Comparison of ENCODE assay signal across 15 cellular contexts in genomic region chr4:184306949-184307348, GRCh38.
DNase-seq lines count a peak whose midpoint lies in the region; ATAC-seq and TF ChIP-seq lines count a peak whose summit lies in the region.
"Had no signal": no experiment of that assay in that cellular context is flagged by ENCODE, and none has a peak within 500 bp of the region (broad histone marks: within the 10 kb centered on the region; RNA-seq: fewer than 3 reads in every experiment).

No MANE protein-coding gene starts in this region.

- TF ChIP-seq CTCF in OCI-LY1 (IDR thresholded peaks at IDR 0.05; ENCODE audit: low read length), result no peak
- no peak for TF ChIP-seq CTCF in choroid plexus epithelial cell (conservative IDR thresholded peaks at IDR 0.05; ENCODE audit: low read depth, low read length)
- no peak for TF ChIP-seq CTCF in vagina (IDR thresholded peaks at IDR 0.05)
- TF ChIP-seq CTCF in SK-N-SH (IDR thresholded peaks at IDR 0.05), result no peak

- intact Hi-C loops in vagina (cut with DNase I), result no loop called here

- WGBS in SK-N-SH (ENCODE audit: low lambda C conversion rate), result 78% methylated on average over 3 of the region's 3 CpGs

- H3K4me3 ChIP-seq in OCI-LY1 (ENCODE audit: low read depth, low read length, poor library complexity, severe bottlenecking), result no peak overlapping the region
- H3K4me3 ChIP-seq in choroid plexus epithelial cell (ENCODE audit: low read depth, low read length), result no peak overlapping the region
- H3K4me3 ChIP-seq in skeletal muscle cell (ENCODE audit: low read depth, low read length), result no peak overlapping the region
- H3K4me3 ChIP-seq in vagina, result no peak overlapping the region
- H3K4me3 ChIP-seq in SK-N-SH (ENCODE audit: low read depth in 2 of 2, low read length in 1 of 2), result no peak overlapping the region
- H3K4me3 ChIP-seq: left ventricle myocardium inferior, suprapubic skin had no signal

- no peaks in the 10 kb centered on the region for H3K9me2 ChIP-seq in OCI-LY1 (ENCODE audit: low read depth, low read length)
- H3K9me2 ChIP-seq in SK-N-SH, result no peaks in the 10 kb centered on the region

- H3K36me3 ChIP-seq in OCI-LY1 (ENCODE audit: insufficient read depth, low read length), result no peaks in the 10 kb centered on the region
- no peaks in the 10 kb centered on the region for H3K36me3 ChIP-seq in vagina
- no peaks in the 10 kb centered on the region for H3K36me3 ChIP-seq in SK-N-SH (replicated peaks in 1 of 2; ENCODE audit: control insufficient read depth in 1 of 2, insufficient read depth in 2 of 2, low read length in 1 of 2)
- H3K36me3 ChIP-seq: left ventricle myocardium inferior, suprapubic skin had no signal

- H3K9ac ChIP-seq in OCI-LY1 (ENCODE audit: low read length), result no peak overlapping the region
- H3K9ac ChIP-seq in SK-N-SH, result no peak overlapping the region

- H3K4me2 ChIP-seq in OCI-LY1 (ENCODE audit: low read length), result no peak overlapping the region
- H3K4me2 ChIP-seq in SK-N-SH, result no peak overlapping the region

- H4K20me1 ChIP-seq in OCI-LY1 (ENCODE audit: insufficient read depth, low read length) (no peaks in the 10 kb centered on the region), SK-N-SH (ENCODE audit: insufficient read depth) (no peaks in the 10 kb centered on the region)

- H3K4me1 ChIP-seq in OCI-LY1 (ENCODE audit: insufficient read depth, low read length, severe bottlenecking) (peaks cover 31% of the 10 kb centered on the region), vagina (no peaks in the 10 kb centered on the region), SK-N-SH (ENCODE audit: control insufficient read depth in 1 of 2, insufficient read depth in 2 of 2, low read depth in 1 of 2, low read length in 1 of 2) (no peaks in the 10 kb centered on the region)
- H3K4me1 ChIP-seq: suprapubic skin had no signal

- H3K27ac ChIP-seq in OCI-LY1 (ENCODE audit: low read depth, low read length, poor library complexity, severe bottlenecking), result no peak overlapping the region
- H3K27ac ChIP-seq in vagina, result no peak overlapping the region
- H3K27ac ChIP-seq in SK-N-SH (ENCODE audit: low read depth in 2 of 2, low read length in 1 of 2), result no peak overlapping the region
- H3K27ac ChIP-seq: left ventricle myocardium inferior, suprapubic skin had no signal

- H3K79me2 ChIP-seq in OCI-LY1 (ENCODE audit: insufficient read depth, low read length) (no peaks in the 10 kb centered on the region), SK-N-SH (ENCODE audit: insufficient read depth) (no peaks in the 10 kb centered on the region)

- H3K9me3 ChIP-seq in OCI-LY1 (ENCODE audit: low read length) (peaks cover 14% of the 10 kb centered on the region), vagina (no peaks in the 10 kb centered on the region), SK-N-SH (no peaks in the 10 kb centered on the region; the same call in 1 of the 2 replicates)
- H3K9me3 ChIP-seq: suprapubic skin had no signal

- no peaks in the 10 kb centered on the region for H3K27me3 ChIP-seq in OCI-LY1 (ENCODE audit: insufficient read depth, low read length)
- H3K27me3 ChIP-seq in vagina, result no peaks in the 10 kb centered on the region
- no peaks in the 10 kb centered on the region for H3K27me3 ChIP-seq in SK-N-SH (ENCODE audit: insufficient read depth)
- H3K27me3 ChIP-seq: suprapubic skin had no signal

- no peak for TF ChIP-seq RAD21 in SK-N-SH (IDR thresholded peaks at IDR 0.05; ENCODE audit: low read length)

- DNase-seq in activated CD4-positive, alpha-beta T cell treated with anti-CD3 and anti-CD28 coated beads for 48 hours, result peak; percentile 29
- no peak for DNase-seq in activated CD4-positive, alpha-beta T cell treated with anti-CD3 and anti-CD28 coated beads, Interleukin-2, amount 50 U/mL, for 48 hours
- DNase-seq in choroid plexus epithelial cell (ENCODE audit: low read depth) (peak; percentile 26), skeletal muscle cell (ENCODE audit: low read depth) (peak; percentile 15), vagina (ENCODE audit: extremely low spot score in 2 of 2) (no peak), SK-N-SH (no peak)
- DNase-seq: activated CD4-positive, alpha-beta T cell treated with anti-CD3 and anti-CD28 coated beads, Interleukin-2, amount 50 U/mL, for 1 hour; activated gamma-delta T cell treated with Interleukin-2 at 50 U/mL for 16 hours; CD8-positive, alpha-beta memory T cell; GDM1; left ventricle myocardium inferior; NCI-H82 had no signal

- POLR2A ChIA-PET in SK-N-SH (lab: Yijun Ruan, JAX), result no interaction called here

- H2AFZ ChIP-seq in OCI-LY1 (ENCODE audit: low read length) (peak overlapping the region; percentile 50), SK-N-SH (ENCODE audit: low read depth) (no peak overlapping the region)

- CTCF ChIA-PET in SK-N-SH (lab: Yijun Ruan, JAX), result interaction anchor here (0.9 to 3.1 kb wide), 2 partner anchors 43 to 144 kb away, joined by 3 to 11 read pairs; no protein-coding TSS in a partner anchor

- H3F3A ChIP-seq in OCI-LY1 (ENCODE audit: insufficient read depth, low read length) (no peaks in the 10 kb centered on the region), SK-N-SH (replicated peaks; ENCODE audit: insufficient read depth) (no peaks in the 10 kb centered on the region)

- ATAC-seq in GM21717 (IDR thresholded peaks at IDR 0.05; ENCODE audit: unreplicated experiment), result no peak

- no peak for TF ChIP-seq POLR2A in vagina (IDR thresholded peaks at IDR 0.05)

- TF ChIP-seq EP300 in SK-N-SH (IDR thresholded peaks at IDR 0.05; ENCODE audit: borderline replicate concordance in 1 of 2, low read depth in 1 of 2, low read length in 1 of 2), result no peak

TF ChIP-seq in SK-N-SH, 30 proteins besides CTCF, POLR2A, EP300 and RAD21:
- TF ChIP-seq ELF1 (IDR thresholded peaks at IDR 0.05), result no peak

Comparison
In these comparisons a context has a peak if more than half of its experiments do, and no peak if none do; other contexts are left out.
1. DNase-seq: peak in activated CD4-positive, alpha-beta T cell treated with anti-CD3 and anti-CD28 coated beads for 48 hours (single experiment), choroid plexus epithelial cell (single experiment) and skeletal muscle cell (single experiment); none in activated CD4-positive, alpha-beta T cell treated with anti-CD3 and anti-CD28 coated beads, Interleukin-2, amount 50 U/mL, for 48 hours (0 of 2), vagina (0 of 2) and SK-N-SH (single experiment).